In the genomic region with DNA sequence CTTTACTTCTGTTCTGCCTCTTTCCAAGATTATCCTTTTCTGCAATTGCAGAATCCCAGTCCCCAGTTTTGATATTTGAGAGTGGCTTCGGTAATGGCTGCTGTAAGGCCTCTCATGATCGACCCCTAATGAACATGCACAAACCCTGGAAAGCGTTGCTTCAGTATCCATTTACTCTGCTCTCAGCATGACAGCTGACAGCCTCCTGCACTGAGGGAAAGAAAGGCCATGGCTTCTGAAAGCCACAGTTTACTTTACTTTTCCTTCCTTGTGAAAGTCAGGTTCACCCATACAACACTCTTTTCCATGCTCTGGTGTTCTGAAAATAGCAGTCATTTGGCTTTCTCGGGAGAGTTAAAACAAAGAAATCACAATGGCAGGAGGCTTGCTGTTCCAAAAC, we compare ENCODE assay signal across 1 cellular context.
TF ChIP-seq lines count a peak whose summit lies in the region.

No MANE protein-coding gene starts in this region.

TF ChIP-seq in GM23338, 12 proteins besides CTCF, POLR2A, EP300 and RAD21 (continued from another document):
- TF ChIP-seq, protein P1, sequence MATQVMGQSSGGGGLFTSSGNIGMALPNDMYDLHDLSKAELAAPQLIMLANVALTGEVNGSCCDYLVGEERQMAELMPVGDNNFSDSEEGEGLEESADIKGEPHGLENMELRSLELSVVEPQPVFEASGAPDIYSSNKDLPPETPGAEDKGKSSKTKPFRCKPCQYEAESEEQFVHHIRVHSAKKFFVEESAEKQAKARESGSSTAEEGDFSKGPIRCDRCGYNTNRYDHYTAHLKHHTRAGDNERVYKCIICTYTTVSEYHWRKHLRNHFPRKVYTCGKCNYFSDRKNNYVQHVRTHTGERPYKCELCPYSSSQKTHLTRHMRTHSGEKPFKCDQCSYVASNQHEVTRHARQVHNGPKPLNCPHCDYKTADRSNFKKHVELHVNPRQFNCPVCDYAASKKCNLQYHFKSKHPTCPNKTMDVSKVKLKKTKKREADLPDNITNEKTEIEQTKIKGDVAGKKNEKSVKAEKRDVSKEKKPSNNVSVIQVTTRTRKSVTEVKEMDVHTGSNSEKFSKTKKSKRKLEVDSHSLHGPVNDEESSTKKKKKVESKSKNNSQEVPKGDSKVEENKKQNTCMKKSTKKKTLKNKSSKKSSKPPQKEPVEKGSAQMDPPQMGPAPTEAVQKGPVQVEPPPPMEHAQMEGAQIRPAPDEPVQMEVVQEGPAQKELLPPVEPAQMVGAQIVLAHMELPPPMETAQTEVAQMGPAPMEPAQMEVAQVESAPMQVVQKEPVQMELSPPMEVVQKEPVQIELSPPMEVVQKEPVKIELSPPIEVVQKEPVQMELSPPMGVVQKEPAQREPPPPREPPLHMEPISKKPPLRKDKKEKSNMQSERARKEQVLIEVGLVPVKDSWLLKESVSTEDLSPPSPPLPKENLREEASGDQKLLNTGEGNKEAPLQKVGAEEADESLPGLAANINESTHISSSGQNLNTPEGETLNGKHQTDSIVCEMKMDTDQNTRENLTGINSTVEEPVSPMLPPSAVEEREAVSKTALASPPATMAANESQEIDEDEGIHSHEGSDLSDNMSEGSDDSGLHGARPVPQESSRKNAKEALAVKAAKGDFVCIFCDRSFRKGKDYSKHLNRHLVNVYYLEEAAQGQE (IDR thresholded peaks at IDR 0.05; ENCODE audit: unreplicated experiment): no peak
- TF ChIP-seq, protein P2, sequence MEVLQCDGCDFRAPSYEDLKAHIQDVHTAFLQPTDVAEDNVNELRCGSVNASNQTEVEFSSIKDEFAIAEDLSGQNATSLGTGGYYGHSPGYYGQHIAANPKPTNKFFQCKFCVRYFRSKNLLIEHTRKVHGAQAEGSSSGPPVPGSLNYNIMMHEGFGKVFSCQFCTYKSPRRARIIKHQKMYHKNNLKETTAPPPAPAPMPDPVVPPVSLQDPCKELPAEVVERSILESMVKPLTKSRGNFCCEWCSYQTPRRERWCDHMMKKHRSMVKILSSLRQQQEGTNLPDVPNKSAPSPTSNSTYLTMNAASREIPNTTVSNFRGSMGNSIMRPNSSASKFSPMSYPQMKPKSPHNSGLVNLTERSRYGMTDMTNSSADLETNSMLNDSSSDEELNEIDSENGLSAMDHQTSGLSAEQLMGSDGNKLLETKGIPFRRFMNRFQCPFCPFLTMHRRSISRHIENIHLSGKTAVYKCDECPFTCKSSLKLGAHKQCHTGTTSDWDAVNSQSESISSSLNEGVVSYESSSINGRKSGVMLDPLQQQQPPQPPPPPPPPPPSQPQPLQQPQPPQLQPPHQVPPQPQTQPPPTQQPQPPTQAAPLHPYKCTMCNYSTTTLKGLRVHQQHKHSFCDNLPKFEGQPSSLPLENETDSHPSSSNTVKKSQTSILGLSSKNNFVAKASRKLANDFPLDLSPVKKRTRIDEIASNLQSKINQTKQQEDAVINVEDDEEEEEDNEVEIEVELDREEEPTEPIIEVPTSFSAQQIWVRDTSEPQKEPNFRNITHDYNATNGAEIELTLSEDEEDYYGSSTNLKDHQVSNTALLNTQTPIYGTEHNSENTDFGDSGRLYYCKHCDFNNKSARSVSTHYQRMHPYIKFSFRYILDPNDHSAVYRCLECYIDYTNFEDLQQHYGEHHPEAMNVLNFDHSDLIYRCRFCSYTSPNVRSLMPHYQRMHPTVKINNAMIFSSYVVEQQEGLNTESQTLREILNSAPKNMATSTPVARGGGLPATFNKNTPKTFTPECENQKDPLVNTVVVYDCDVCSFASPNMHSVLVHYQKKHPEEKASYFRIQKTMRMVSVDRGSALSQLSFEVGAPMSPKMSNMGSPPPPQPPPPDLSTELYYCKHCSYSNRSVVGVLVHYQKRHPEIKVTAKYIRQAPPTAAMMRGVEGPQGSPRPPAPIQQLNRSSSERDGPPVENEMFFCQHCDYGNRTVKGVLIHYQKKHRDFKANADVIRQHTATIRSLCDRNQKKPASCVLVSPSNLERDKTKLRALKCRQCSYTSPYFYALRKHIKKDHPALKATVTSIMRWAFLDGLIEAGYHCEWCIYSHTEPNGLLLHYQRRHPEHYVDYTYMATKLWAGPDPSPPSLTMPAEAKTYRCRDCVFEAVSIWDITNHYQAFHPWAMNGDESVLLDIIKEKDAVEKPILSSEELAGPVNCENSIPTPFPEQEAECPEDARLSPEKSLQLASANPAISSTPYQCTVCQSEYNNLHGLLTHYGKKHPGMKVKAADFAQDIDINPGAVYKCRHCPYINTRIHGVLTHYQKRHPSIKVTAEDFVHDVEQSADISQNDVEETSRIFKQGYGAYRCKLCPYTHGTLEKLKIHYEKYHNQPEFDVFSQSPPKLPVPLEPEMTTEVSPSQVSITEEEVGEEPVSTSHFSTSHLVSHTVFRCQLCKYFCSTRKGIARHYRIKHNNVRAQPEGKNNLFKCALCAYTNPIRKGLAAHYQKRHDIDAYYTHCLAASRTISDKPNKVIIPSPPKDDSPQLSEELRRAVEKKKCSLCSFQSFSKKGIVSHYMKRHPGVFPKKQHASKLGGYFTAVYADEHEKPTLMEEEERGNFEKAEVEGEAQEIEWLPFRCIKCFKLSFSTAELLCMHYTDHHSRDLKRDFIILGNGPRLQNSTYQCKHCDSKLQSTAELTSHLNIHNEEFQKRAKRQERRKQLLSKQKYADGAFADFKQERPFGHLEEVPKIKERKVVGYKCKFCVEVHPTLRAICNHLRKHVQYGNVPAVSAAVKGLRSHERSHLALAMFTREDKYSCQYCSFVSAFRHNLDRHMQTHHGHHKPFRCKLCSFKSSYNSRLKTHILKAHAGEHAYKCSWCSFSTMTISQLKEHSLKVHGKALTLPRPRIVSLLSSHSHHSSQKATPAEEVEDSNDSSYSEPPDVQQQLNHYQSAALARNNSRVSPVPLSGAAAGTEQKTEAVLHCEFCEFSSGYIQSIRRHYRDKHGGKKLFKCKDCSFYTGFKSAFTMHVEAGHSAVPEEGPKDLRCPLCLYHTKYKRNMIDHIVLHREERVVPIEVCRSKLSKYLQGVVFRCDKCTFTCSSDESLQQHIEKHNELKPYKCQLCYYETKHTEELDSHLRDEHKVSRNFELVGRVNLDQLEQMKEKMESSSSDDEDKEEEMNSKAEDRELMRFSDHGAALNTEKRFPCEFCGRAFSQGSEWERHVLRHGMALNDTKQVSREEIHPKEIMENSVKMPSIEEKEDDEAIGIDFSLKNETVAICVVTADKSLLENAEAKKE (CRISPR knock-in tag; IDR thresholded peaks at IDR 0.05): no peak
- TF ChIP-seq JUNB (IDR thresholded peaks at IDR 0.05; ENCODE audit: unreplicated experiment) (no peak), ZNF331 (CRISPR knock-in tag; IDR thresholded peaks at IDR 0.05; ENCODE audit: low read depth) (no peak), EZH2phosphoT487 (IDR thresholded peaks at IDR 0.05; ENCODE audit: unreplicated experiment) (no peak), POLR2AphosphoS5 (IDR thresholded peaks at IDR 0.05; ENCODE audit: low read depth) (no peak), STAT1 (IDR thresholded peaks at IDR 0.05; ENCODE audit: unreplicated experiment) (no peak), NANOG (IDR thresholded peaks at IDR 0.05; ENCODE audit: borderline replicate concordance) (no peak)
- TF ChIP-seq, protein P3, sequence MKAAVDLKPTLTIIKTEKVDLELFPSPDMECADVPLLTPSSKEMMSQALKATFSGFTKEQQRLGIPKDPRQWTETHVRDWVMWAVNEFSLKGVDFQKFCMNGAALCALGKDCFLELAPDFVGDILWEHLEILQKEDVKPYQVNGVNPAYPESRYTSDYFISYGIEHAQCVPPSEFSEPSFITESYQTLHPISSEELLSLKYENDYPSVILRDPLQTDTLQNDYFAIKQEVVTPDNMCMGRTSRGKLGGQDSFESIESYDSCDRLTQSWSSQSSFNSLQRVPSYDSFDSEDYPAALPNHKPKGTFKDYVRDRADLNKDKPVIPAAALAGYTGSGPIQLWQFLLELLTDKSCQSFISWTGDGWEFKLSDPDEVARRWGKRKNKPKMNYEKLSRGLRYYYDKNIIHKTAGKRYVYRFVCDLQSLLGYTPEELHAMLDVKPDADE (IDR thresholded peaks at IDR 0.05): no peak
